In genomic region chr17:67378444-67379250, GRCh38 we compare ENCODE assay signal across 2 cellular contexts.
TF ChIP-seq lines count a peak whose summit lies in the region.

No MANE protein-coding gene starts in this region.

TF ChIP-seq in HEK293, 187 proteins besides CTCF, POLR2A, EP300 and RAD21 (continued from another document and continues in another):
- TF ChIP-seq PRDM10 (tag by site-specific recombination; IDR thresholded peaks at IDR 0.05) = peak; percentile 59
- no peak for TF ChIP-seq ZNF677 (tag by site-specific recombination; IDR thresholded peaks at IDR 0.05)
- no peak for TF ChIP-seq ZNF830 (tag by site-specific recombination; IDR thresholded peaks at IDR 0.05; ENCODE audit: low read depth)
- TF ChIP-seq ZNF398 (tag by site-specific recombination; IDR thresholded peaks at IDR 0.05) = peak; percentile 76
- TF ChIP-seq ZSCAN23 (tag by site-specific recombination; IDR thresholded peaks at IDR 0.05) = no peak
- TF ChIP-seq ZBTB10 (tag by site-specific recombination; IDR thresholded peaks at IDR 0.05) = peak; percentile 95
- TF ChIP-seq ZNF274 (IDR thresholded peaks at IDR 0.05; ENCODE audit: low read length) = no peak
- TF ChIP-seq ZNF274 (tag by site-specific recombination; IDR thresholded peaks at IDR 0.05; ENCODE audit: borderline replicate concordance) = no peak
- TF ChIP-seq KLF10 (tag by site-specific recombination; IDR thresholded peaks at IDR 0.05) = peak; percentile 23; the same call in 1 of the 2 replicates
- TF ChIP-seq GLIS1 (tag by site-specific recombination; IDR thresholded peaks at IDR 0.05) = peak; percentile 63
- TF ChIP-seq ZNF16 (tag by site-specific recombination; IDR thresholded peaks at IDR 0.05; ENCODE audit: low read depth) = no peak
- peak; percentile 50 for TF ChIP-seq ZNF335 (tag by site-specific recombination; conservative IDR thresholded peaks at IDR 0.05)
- TF ChIP-seq BCL11A (tag by site-specific recombination; IDR thresholded peaks at IDR 0.05; ENCODE audit: low read depth) = no peak
- TF ChIP-seq ZNF449 (tag by site-specific recombination; IDR thresholded peaks at IDR 0.05) = no peak
- TF ChIP-seq ZNF549 (tag by site-specific recombination; IDR thresholded peaks at IDR 0.05) = no peak
- TF ChIP-seq ZBTB48 (tag by site-specific recombination; IDR thresholded peaks at IDR 0.05) = peak; percentile 93
- no peak for TF ChIP-seq ZBTB21 (tag by site-specific recombination; IDR thresholded peaks at IDR 0.05)
- TF ChIP-seq ZBTB6 (tag by site-specific recombination; IDR thresholded peaks at IDR 0.05) = peak; percentile 49

TF ChIP-seq in K562, 482 proteins besides CTCF, POLR2A, EP300 and RAD21 (continued from another document):
- TF ChIP-seq ZNF282 (CRISPR knock-in tag; IDR thresholded peaks at IDR 0.05) = peak; percentile 22; the same call in 1 of the 2 replicates
- TF ChIP-seq SMC3 (conservative IDR thresholded peaks at IDR 0.05; ENCODE audit: insufficient read depth, low read depth, low read length) = peak; percentile 49; the same call in 1 of the 2 replicates
- TF ChIP-seq CCNT2 (IDR thresholded peaks at IDR 0.05; ENCODE audit: borderline replicate concordance, extremely low read depth, insufficient read length, low read depth, low read length) = peak; percentile 69
- TF ChIP-seq MAFK (IDR thresholded peaks at IDR 0.05; ENCODE audit: low read length) = no peak
- peak; percentile 65 for TF ChIP-seq RBFOX2 (IDR thresholded peaks at IDR 0.05; ENCODE audit: low read depth, low read length)
- TF ChIP-seq SRSF7 (optimal IDR thresholded peaks at IDR 0.05; ENCODE audit: low read depth, low read length) = no peak
- peak in 1 of 3 experiments; percentile 46 for TF ChIP-seq YY1 (IDR thresholded peaks at IDR 0.05; ENCODE audit: borderline replicate concordance in 1 of 3, control insufficient read depth in 1 of 3, extremely low read depth in 1 of 3, insufficient read depth in 3 of 3, insufficient read length in 1 of 3, insufficient replicate concordance in 2 of 3, low read depth in 1 of 3, low read length in 2 of 3)
- TF ChIP-seq MYC (IDR thresholded peaks at IDR 0.05; ENCODE audit: low read depth, low read length) = peak; percentile 57
- no peak for TF ChIP-seq MYC (CRISPR knock-in tag; IDR thresholded peaks at IDR 0.05; ENCODE audit: borderline replicate concordance, low read depth)
- TF ChIP-seq STAG1 (CRISPR knock-in tag; IDR thresholded peaks at IDR 0.05; ENCODE audit: borderline replicate concordance) = 0 out of 2 replicates have a peak, but pooled peaks have one; percentile 6
- TF ChIP-seq CTCFL (IDR thresholded peaks at IDR 0.05; ENCODE audit: borderline replicate concordance, insufficient read depth, low read depth, low read length, poor library complexity, severe bottlenecking) = peak; percentile 97
- no peak for TF ChIP-seq TGIF2 (CRISPR knock-in tag; IDR thresholded peaks at IDR 0.05)
- TF ChIP-seq TFAP4 (CRISPR knock-in tag; IDR thresholded peaks at IDR 0.05; ENCODE audit: borderline replicate concordance) = peak; percentile 50; the same call in 1 of the 2 replicates
- TF ChIP-seq FOSL1 (tag; conservative IDR thresholded peaks at IDR 0.05) = 0 out of 2 replicates have a peak, but pooled peaks have one; percentile 29
- 0 out of 2 replicates have a peak, but pooled peaks have one; percentile 26 for TF ChIP-seq ATF2 (CRISPR knock-in tag; IDR thresholded peaks at IDR 0.05)
- TF ChIP-seq MAX (CRISPR knock-in tag; IDR thresholded peaks at IDR 0.05) = peak; percentile 41; the same call in 1 of the 2 replicates
- TF ChIP-seq KDM2B (CRISPR knock-in tag; IDR thresholded peaks at IDR 0.05) = 0 out of 2 replicates have a peak, but pooled peaks have one; percentile 36
- TF ChIP-seq E2F5 (CRISPR knock-in tag; IDR thresholded peaks at IDR 0.05) = no peak
- peak; percentile 11; the same call in 1 of the 2 replicates for TF ChIP-seq NR2C2 (CRISPR knock-in tag; IDR thresholded peaks at IDR 0.05)
- TF ChIP-seq NR2C2 (tag; IDR thresholded peaks at IDR 0.05) = no peak
